18 cellular contexts compared by ENCODE assay signal in the genomic region with DNA sequence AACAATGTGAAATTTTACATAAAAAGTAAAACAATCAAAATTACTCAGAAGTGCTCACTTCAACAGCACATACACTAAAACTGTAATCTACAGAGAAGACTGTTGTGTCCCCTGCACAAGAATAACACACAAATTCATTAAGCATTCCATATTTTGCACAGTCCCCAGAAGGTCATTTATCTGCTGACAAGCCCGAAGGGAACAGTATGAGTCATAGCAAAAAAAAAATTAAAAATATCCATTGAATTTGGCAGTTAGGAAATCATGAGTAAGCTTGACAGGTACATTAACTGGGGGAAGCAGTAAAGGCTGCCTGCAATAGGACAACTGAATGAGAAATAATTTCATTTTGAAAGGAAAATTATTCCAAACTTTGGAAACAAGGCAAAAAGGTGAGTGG. TPM values are rescaled to one million over a fixed set of nuclear protein-coding genes. Genes with fewer than 3 reads are reported as not detected.
A peak's percentile ranks its signal among the peaks of the same experiment; 100 is the strongest.
DNase-seq lines count a peak whose midpoint lies in the region; ATAC-seq, FAIRE-seq and TF ChIP-seq lines count a peak whose summit lies in the region.
"Had no signal": no experiment of that assay in that cellular context is flagged by ENCODE, and none has a peak within 500 bp of the region (broad histone marks: within the 10 kb centered on the region; RNA-seq: fewer than 3 reads in every experiment).

No MANE protein-coding gene starts in this region.

- no peaks in the 10 kb centered on the region for H3K27me3 ChIP-seq in astrocyte (ENCODE audit: insufficient read depth, low read length)
- H3K27me3 ChIP-seq: BLaER1 treated with 17β-estradiol and CSF1 and Interleukin-3, amounts not matched to agents 10 nM and 100 nM; esophagus muscularis mucosa; MG63; thyroid gland had no signal

- TF ChIP-seq CTCF in astrocyte (IDR thresholded peaks at IDR 0.05; ENCODE audit: insufficient read depth, low read depth, low read length): no peak

- H4K20me1 ChIP-seq in astrocyte (ENCODE audit: insufficient read depth, low read length): peaks cover 3% of the 10 kb centered on the region

- peaks cover 19% of the 10 kb centered on the region for H3K4me1 ChIP-seq in astrocyte (ENCODE audit: insufficient read depth, low read length)

- no peaks in the 10 kb centered on the region for H3K36me3 ChIP-seq in astrocyte (ENCODE audit: insufficient read depth, low read length)
- H3K36me3 ChIP-seq: esophagus muscularis mucosa, thyroid gland had no signal

- no peak for ATAC-seq in GM21528 (IDR thresholded peaks at IDR 0.05; ENCODE audit: low FRiP score, unreplicated experiment)
- ATAC-seq: sciatic nerve had no signal

- peaks cover 16% of the 10 kb centered on the region for H3K79me2 ChIP-seq in astrocyte (ENCODE audit: insufficient read depth, low read length)

- H2AFZ ChIP-seq in astrocyte (ENCODE audit: low read depth, low read length): no peak overlapping the region

- no peaks in the 10 kb centered on the region for H3K9me3 ChIP-seq in astrocyte (ENCODE audit: insufficient read depth, low read depth, low read length)
- H3K9me3 ChIP-seq: BLaER1 treated with 17β-estradiol and CSF1 and Interleukin-3, amounts not matched to agents 10 nM and 100 nM; esophagus muscularis mucosa; MG63; thyroid gland had no signal

- H3K27me3 Mint-ChIP-seq in astrocyte (ENCODE audit: low read depth, unreplicated experiment): no peaks in the 10 kb centered on the region

- H3K4me3 Mint-ChIP-seq in astrocyte (ENCODE audit: unreplicated experiment): no peak overlapping the region
- H3K4me3 Mint-ChIP-seq: activated naive CD4-positive, alpha-beta T cell treated with anti-CD3 and anti-CD28 coated beads for 36 hours had no signal

- H3K9me3 Mint-ChIP-seq in astrocyte (ENCODE audit: unreplicated experiment): no peaks in the 10 kb centered on the region
- H3K9me3 Mint-ChIP-seq: activated naive CD4-positive, alpha-beta T cell treated with anti-CD3 and anti-CD28 coated beads for 36 hours had no signal

- no peaks in the 10 kb centered on the region for H3K36me3 Mint-ChIP-seq in astrocyte (ENCODE audit: low read depth, unreplicated experiment)

- DNase-seq in EH (ENCODE audit: low read depth): peak; percentile 53
- DNase-seq in M059J (ENCODE audit: low read depth): peak; percentile 70
- DNase-seq in astrocyte (ENCODE audit: low read depth): peak; percentile 51
- peak; percentile 36 for DNase-seq in foreskin melanocyte
- no peak for DNase-seq in activated CD4-positive, CD25-positive, alpha-beta regulatory T cell (lab: John Stamatoyannopoulos, UW)
- no peak for DNase-seq in Kasumi-1 (lab: John Stamatoyannopoulos, UW)
- DNase-seq: activated naive CD4-positive, alpha-beta T cell treated with anti-CD3 and anti-CD28 coated beads for 36 hours; cerebellar nuclear complex; MG63; SIG-M5; stimulated activated CD4-positive, alpha-beta T cell treated with anti-CD3 and anti-CD28 coated beads, Interleukin-2, amount 100 ng/mL, for 48 hours; thyroid gland had no signal

- no peak overlapping the region for H3K27ac Mint-ChIP-seq in astrocyte (ENCODE audit: unreplicated experiment)
- H3K27ac Mint-ChIP-seq: activated naive CD4-positive, alpha-beta T cell treated with anti-CD3 and anti-CD28 coated beads for 36 hours had no signal

- peaks cover 4% of the 10 kb centered on the region for H3K4me1 Mint-ChIP-seq in astrocyte (ENCODE audit: low read depth, unreplicated experiment)

- no peak overlapping the region for H3K4me2 ChIP-seq in astrocyte (ENCODE audit: low read length)

- FAIRE-seq in astrocyte (lab: Jason Lieb, UNC): no peak
- FAIRE-seq: GM12891 had no signal

- H3K27ac ChIP-seq in astrocyte (ENCODE audit: low read depth, low read length): no peak overlapping the region
- H3K27ac ChIP-seq: BLaER1 treated with 17β-estradiol and CSF1 and Interleukin-3, amounts not matched to agents 10 nM and 100 nM; thyroid gland had no signal

- H3K4me3 ChIP-seq in astrocyte (ENCODE audit: insufficient read depth, low read depth, low read length): no peak overlapping the region
- H3K4me3 ChIP-seq: BLaER1 treated with 17β-estradiol and CSF1 and Interleukin-3, amounts not matched to agents 10 nM and 100 nM; esophagus muscularis mucosa; lung; MG63; thyroid gland had no signal

- no peak overlapping the region for H3K9ac ChIP-seq in astrocyte (ENCODE audit: low read length)
- H3K9ac ChIP-seq: BLaER1 treated with 17β-estradiol and CSF1 and Interleukin-3, amounts not matched to agents 10 nM and 100 nM had no signal

RNA-seq across cellular contexts. Expression of a gene that starts 3.3 kb away (rescaled TPM):
- 179 and 209 TPM in 2 replicates for total RNA-seq in M059J (2014; rRNA removed; shearing (Covaris generic))
- total RNA-seq in astrocyte: 87.8 and 95.0 TPM in 2 replicates

RNA-seq across cellular contexts. Expression of a gene that starts 26.8 kb away (rescaled TPM):
- total RNA-seq in M059J (2014; rRNA removed; shearing (Covaris generic)): 26.1 and 33.4 TPM in 2 replicates
- 20.3 and 23.7 TPM in 2 replicates for total RNA-seq in astrocyte

Comparison
In these comparisons a context has a peak if more than half of its experiments do, and no peak if none do; other contexts are left out.
1. DNase-seq: peak in EH (single experiment), M059J (single experiment), astrocyte (single experiment) and foreskin melanocyte (single experiment); none in activated CD4-positive, CD25-positive, alpha-beta regulatory T cell (0 of 4) and Kasumi-1 (0 of 2).